ENCODE assay signal across 8 cellular contexts in genomic region chr19:54190942-54191670, GRCh38. TPM values are rescaled to one million over a fixed set of nuclear protein-coding genes. Genes with fewer than 3 reads are reported as not detected.
A peak's percentile ranks its signal among the peaks of the same experiment; 100 is the strongest.
DNase-seq lines count a peak whose midpoint lies in the region; ATAC-seq, FAIRE-seq and TF ChIP-seq lines count a peak whose summit lies in the region.

TSEN34 (plus strand) TSS chr19:54191308; CDS start chr19:54191365, 57 bp downstream.

- no peaks in the 10 kb centered on the region for H3K27me3 Mint-ChIP-seq in T-helper 17 cell
- peaks cover 5% of the 10 kb centered on the region for H3K27me3 Mint-ChIP-seq in brain

- ATAC-seq in HG02763 (IDR thresholded peaks at IDR 0.05; ENCODE audit: unreplicated experiment) (peak; percentile 26), T-helper 17 cell (peak; percentile 33)

- H3K4me1 Mint-ChIP-seq in T-helper 17 cell (peaks cover 26% of the 10 kb centered on the region), brain (peaks cover 46% of the 10 kb centered on the region)

- DNase-seq in NCI-H2081 (lab: John Stamatoyannopoulos, UW) (peak; percentile 60 to 77), NCI-H2081 treated with DMSO at 0.1 percent for 48 hours (lab: John Stamatoyannopoulos, UW) (no peak), NCI-H1417 (lab: John Stamatoyannopoulos, UW) (peak; percentile 92 to 95 (median 94)), T-helper 17 cell (peak; percentile 81 to 92 (median 88)), iPS-NIHi7 (ENCODE audit: extremely low spot score) (peak; percentile 61), small intestine (no peak)

- H3K4me3 Mint-ChIP-seq in T-helper 17 cell, result peak within 1 kb of the TSS; percentile 99
- peak within 1 kb of the TSS; percentile 91 to 97 (median 94) for H3K4me3 Mint-ChIP-seq in brain

- no peak for TF ChIP-seq CTCF in brain (conservative IDR thresholded peaks at IDR 0.05)

- H3K4me1 ChIP-seq in small intestine (ENCODE audit: control insufficient read depth in 2 of 2, insufficient read depth in 1 of 2, low read depth in 1 of 2, low read length in 1 of 2), result peaks cover 8 to 9% of the 10 kb centered on the region in 2 donors

- H3K4me3 ChIP-seq in small intestine (ENCODE audit: low read depth in 1 of 2, low read length in 2 of 2), result peak within 1 kb of the TSS; percentile 68 to 94

- H3K9me3 Mint-ChIP-seq in brain, result no peaks in the 10 kb centered on the region

- H3K27me3 ChIP-seq in small intestine (ENCODE audit: control insufficient read depth in 2 of 2, insufficient read depth in 2 of 2, low read length in 2 of 2), result no peaks in the 10 kb centered on the region

- no peak for FAIRE-seq in small intestine (lab: Jason Lieb, UNC)

- 0 to 1% (median 0%) methylated on average over 43 to 76 of the region's 76 CpGs for WGBS in small intestine, 3 donors

- peak within 1 kb of the TSS; percentile 93 to 100 for H3K27ac ChIP-seq in small intestine (ENCODE audit: low read depth in 1 of 2, low read length in 1 of 2)

- H3K27ac Mint-ChIP-seq in T-helper 17 cell, result peak within 1 kb of the TSS; percentile 99
- peak within 1 kb of the TSS; percentile 99 to 100 (median 99) for H3K27ac Mint-ChIP-seq in brain

- peaks cover 2 to 9% of the 10 kb centered on the region in 2 donors for H3K36me3 ChIP-seq in small intestine (ENCODE audit: control insufficient read depth in 2 of 2, insufficient read depth in 2 of 2, low read length in 2 of 2)

- H3K9me3 ChIP-seq in T-helper 17 cell (ENCODE audit: control insufficient read depth, low read length, poor library complexity, severe bottlenecking), result no peaks in the 10 kb centered on the region
- no peaks in the 10 kb centered on the region for H3K9me3 ChIP-seq in small intestine (ENCODE audit: control insufficient read depth, low read depth)

- H3K36me3 Mint-ChIP-seq in T-helper 17 cell (ENCODE audit: low read depth) (no peaks in the 10 kb centered on the region), brain (peaks cover 60% of the 10 kb centered on the region)

RNA-seq across cellular contexts. Expression of gene TSEN34, which starts in this region (rescaled TPM):
- total RNA-seq in T-helper 17 cell, result 1 to 10 TPM; 8.1 to 8.9 TPM
- polyA plus RNA-seq in brain (ENCODE audit: insufficient read depth, low read depth, low replicate concordance) (73.5 TPM), small intestine (10 to 100 TPM; 32.7 to 50.3 (median 39.3) TPM)

Comparison
In these comparisons a context has a peak if more than half of its experiments do, and no peak if none do; other contexts are left out.
1. DNase-seq: peak in NCI-H2081 (2 of 2), NCI-H1417 (3 of 3), T-helper 17 cell (3 of 3) and iPS-NIHi7 (single experiment); none in NCI-H2081 treated with DMSO at 0.1 percent for 48 hours (single experiment) and small intestine (single experiment).